Comparison of ENCODE assay signal across 8 cellular contexts in genomic region chr3:9248232-9249191, GRCh38. TPM values are rescaled to one million over a fixed set of nuclear protein-coding genes. Genes with fewer than 3 reads are reported as not detected.
A peak's percentile ranks its signal among the peaks of the same experiment; 100 is the strongest.
DNase-seq lines count a peak whose midpoint lies in the region; ATAC-seq, FAIRE-seq and TF ChIP-seq lines count a peak whose summit lies in the region.

No MANE protein-coding gene starts in this region.

- H3K4me3 Mint-ChIP-seq in CD14-positive monocyte, result peak overlapping the region; percentile 89 to 97
- H3K4me3 Mint-ChIP-seq in activated T-helper 17 cell treated with anti-CD3 and anti-CD28 coated beads, Interleukin-2, amount 50 U/mL, for 72 hours, result peak overlapping the region; percentile 86
- H3K4me3 Mint-ChIP-seq in stimulated activated naive CD8-positive, alpha-beta T cell treated with anti-CD3 and anti-CD28 coated beads, Interleukin-15, amount 100 ng/mL, for 72 hours, result peak overlapping the region; percentile 81 to 85

- 27% methylated on average over 2 of the region's 19 CpGs; no CpG with 5 or more reads in 1 of the 2 experiments for WGBS in IMR-90 (ENCODE audit: extremely low coverage in 2 of 2, insufficient read length in 1 of 2), 2 experiments

- CTCF ChIA-PET in IMR-90 (lab: Yijun Ruan, JAX), result interaction anchor here (1.0 to 1.2 kb wide), 2 partner anchors 15 to 259 kb away, joined by 3 to 7 read pairs; no protein-coding TSS in a partner anchor

- TF ChIP-seq CTCF in CD14-positive monocyte (IDR thresholded peaks at IDR 0.05), result no peak
- TF ChIP-seq CTCF in IMR-90 (conservative IDR thresholded peaks at IDR 0.05; ENCODE audit: low read depth, low read length), result no peak
- no peak for TF ChIP-seq CTCF in kidney (IDR thresholded peaks at IDR 0.05; ENCODE audit: borderline replicate concordance, extremely low read depth, insufficient read depth)

- no peak overlapping the region for H3K14ac ChIP-seq in IMR-90 (replicated peaks; ENCODE audit: low read depth, low read length)

- no peaks in the 10 kb centered on the region for H3K36me3 Mint-ChIP-seq in CD14-positive monocyte
- H3K36me3 Mint-ChIP-seq in activated T-helper 17 cell treated with anti-CD3 and anti-CD28 coated beads, Interleukin-2, amount 50 U/mL, for 72 hours (ENCODE audit: low read depth), result no peaks in the 10 kb centered on the region

- dilution Hi-C loops in IMR-90 (cut with HindIII; ENCODE audit: low sequenced_read_pairs, unreplicated experiment), result no loop called here

- no peak overlapping the region for H2AK5ac ChIP-seq in IMR-90 (ENCODE audit: low read depth, low read length)

- ATAC-seq in IMR-90 (ENCODE audit: low read depth), result no peak; the same call in 1 of the 2 replicates
- no peak for ATAC-seq in activated T-helper 17 cell treated with anti-CD3 and anti-CD28 coated beads, Interleukin-2, amount 50 U/mL, for 72 hours (replicated peaks)
- no peak for ATAC-seq in stimulated activated naive CD8-positive, alpha-beta T cell treated with anti-CD3 and anti-CD28 coated beads, Interleukin-15, amount 100 ng/mL, for 72 hours
- ATAC-seq in GM18502 (IDR thresholded peaks at IDR 0.05; ENCODE audit: poor library complexity, unreplicated experiment), result no peak
- ATAC-seq in GM19452 (IDR thresholded peaks at IDR 0.05; ENCODE audit: unreplicated experiment), result no peak

- peaks cover 0 to 5% (median 4%) of the 10 kb centered on the region in 3 donors for H3K27me3 Mint-ChIP-seq in CD14-positive monocyte (ENCODE audit: low read depth in 3 of 3)
- peaks cover 9% of the 10 kb centered on the region for H3K27me3 Mint-ChIP-seq in activated T-helper 17 cell treated with anti-CD3 and anti-CD28 coated beads, Interleukin-2, amount 50 U/mL, for 72 hours
- H3K27me3 Mint-ChIP-seq in stimulated activated naive CD8-positive, alpha-beta T cell treated with anti-CD3 and anti-CD28 coated beads, Interleukin-15, amount 100 ng/mL, for 72 hours, result no peaks in the 10 kb centered on the region

- peaks cover 0 to 3% (median 0%) of the 10 kb centered on the region in 7 donors for H3K9me3 Mint-ChIP-seq in CD14-positive monocyte
- H3K9me3 Mint-ChIP-seq in activated T-helper 17 cell treated with anti-CD3 and anti-CD28 coated beads, Interleukin-2, amount 50 U/mL, for 72 hours, result no peaks in the 10 kb centered on the region
- H3K9me3 Mint-ChIP-seq in stimulated activated naive CD8-positive, alpha-beta T cell treated with anti-CD3 and anti-CD28 coated beads, Interleukin-15, amount 100 ng/mL, for 72 hours, result no peaks in the 10 kb centered on the region

- peaks cover 35% of the 10 kb centered on the region for H3K4me1 Mint-ChIP-seq in CD14-positive monocyte
- H3K4me1 Mint-ChIP-seq in activated T-helper 17 cell treated with anti-CD3 and anti-CD28 coated beads, Interleukin-2, amount 50 U/mL, for 72 hours, result peaks cover 12% of the 10 kb centered on the region
- H3K4me1 Mint-ChIP-seq in stimulated activated naive CD8-positive, alpha-beta T cell treated with anti-CD3 and anti-CD28 coated beads, Interleukin-15, amount 100 ng/mL, for 72 hours, result peaks cover 22% of the 10 kb centered on the region

- H3K27ac ChIP-seq in IMR-90 (ENCODE audit: insufficient read depth, low read length) (no peak overlapping the region), kidney (ENCODE audit: low read depth in 2 of 2, low read length in 2 of 2) (peak overlapping the region; percentile 0 to 13)

- TF ChIP-seq POLR2A in IMR-90 (IDR thresholded peaks at IDR 0.05; ENCODE audit: low read depth, low read length) (no peak), erythroblast (IDR thresholded peaks at IDR 0.05; ENCODE audit: low read length) (no peak)

- H2AK9ac ChIP-seq in IMR-90 (replicated peaks; ENCODE audit: low read depth, low read length, poor library complexity), result peak overlapping the region; percentile 35

- H3K36me3 ChIP-seq in IMR-90 (ENCODE audit: control insufficient read depth, insufficient read depth, low read length), result no peaks in the 10 kb centered on the region
- H3K36me3 ChIP-seq in kidney (ENCODE audit: control insufficient read depth in 1 of 2, insufficient read depth in 2 of 2, low read length in 2 of 2), result no peaks in the 10 kb centered on the region

- H2BK5ac ChIP-seq in IMR-90 (ENCODE audit: low read depth, low read length, poor library complexity, severe bottlenecking), result no peak overlapping the region

- POLR2A ChIA-PET in IMR-90 (lab: Charles Lee; ENCODE audit: unreplicated experiment), result interaction anchor here (0.6 kb wide), 1 partner anchor 266 kb away, joined by 3 read pairs; no protein-coding TSS in a partner anchor

- no peak overlapping the region for H2AFZ ChIP-seq in IMR-90 (replicated peaks; ENCODE audit: low read length, poor library complexity)

- H3K4me1 ChIP-seq in IMR-90 (ENCODE audit: control insufficient read depth, insufficient read depth, low read length), result no peaks in the 10 kb centered on the region
- peaks cover 6 to 13% of the 10 kb centered on the region in 2 donors for H3K4me1 ChIP-seq in kidney (ENCODE audit: control insufficient read depth in 1 of 2, insufficient read depth in 1 of 2, low read depth in 1 of 2, low read length in 2 of 2)

- H4K20me1 ChIP-seq in IMR-90 (ENCODE audit: insufficient read depth, low read length), result no peaks in the 10 kb centered on the region

- no peak for FAIRE-seq in kidney (lab: Jason Lieb, UNC)

- H3K4me2 ChIP-seq in IMR-90 (ENCODE audit: low read depth, low read length), result peak overlapping the region; percentile 93

- H3K9me1 ChIP-seq in IMR-90 (ENCODE audit: insufficient read depth, low read length), result no peaks in the 10 kb centered on the region

- H3K18ac ChIP-seq in IMR-90 (ENCODE audit: low read depth, low read length), result no peak overlapping the region

- H3K4me3 ChIP-seq in IMR-90 (ENCODE audit: insufficient read depth, low read depth, low read length), result peak overlapping the region; percentile 11; the same call in 1 of the 2 replicates
- H3K4me3 ChIP-seq in kidney (ENCODE audit: low read length in 2 of 2), result peak overlapping the region; percentile 73 to 84

- H2BK20ac ChIP-seq in IMR-90 (ENCODE audit: low read depth, low read length), result no peak overlapping the region

- in situ Hi-C loops in IMR-90 (cut with MboI; ENCODE audit: low sequenced_read_pairs), result no loop called here

- H3K9ac ChIP-seq in IMR-90 (ENCODE audit: low read depth, low read length) (no peak overlapping the region), kidney (ENCODE audit: low read length in 2 of 2) (peak overlapping the region in 1 of 2 donors; percentile 62)

- intact Hi-C loops in CD14-positive monocyte (cut with micrococcal nuclease), result no loop called here
- intact Hi-C loops in IMR-90 (cut with micrococcal nuclease), result no loop called here
- intact Hi-C loops in kidney (cut with DNase I), result no loop called here

- no peak overlapping the region for H3K4ac ChIP-seq in IMR-90 (ENCODE audit: low read depth, low read length)

- TF ChIP-seq RAD21 in IMR-90 (IDR thresholded peaks at IDR 0.05; ENCODE audit: low read length), result no peak

- H3K23ac ChIP-seq in IMR-90 (ENCODE audit: low read depth, low read length), result no peak overlapping the region

- H3K27me3 ChIP-seq in IMR-90 (ENCODE audit: control insufficient read depth, insufficient read depth, low read length), result peaks cover 14% of the 10 kb centered on the region

- no peak overlapping the region for H4K5ac ChIP-seq in IMR-90 (ENCODE audit: low read depth, low read length)

- no peaks in the 10 kb centered on the region for H3K79me1 ChIP-seq in IMR-90 (ENCODE audit: low read depth in 1 of 2, low read length in 2 of 2)

- no peak overlapping the region for H4K91ac ChIP-seq in IMR-90 (ENCODE audit: insufficient read depth, low read depth, low read length)

- no peak overlapping the region for H3K56ac ChIP-seq in IMR-90 (ENCODE audit: extremely low read depth, insufficient read depth, low read length)

- H2BK120ac ChIP-seq in IMR-90 (ENCODE audit: low read depth, low read length), result no peak overlapping the region

- no peak overlapping the region for H2BK15ac ChIP-seq in IMR-90 (ENCODE audit: low read depth, low read length)

- no TSS peak for BruUV-seq in IMR-90 (replicated peaks; lab: Mats Ljungman, UMichigan)

- no peak for DNase-seq in CD14-positive monocyte (ENCODE audit: low spot score)
- DNase-seq in IMR-90, result no peak
- DNase-seq in kidney, result peak; percentile 71
- DNase-seq in stimulated activated naive CD8-positive, alpha-beta T cell treated with anti-CD3 and anti-CD28 coated beads, Interleukin-15, amount 100 ng/mL, for 72 hours, result no peak
- no peak for DNase-seq in erythroblast (lab: John Stamatoyannopoulos, UW)

- no peaks in the 10 kb centered on the region for H3K9me3 ChIP-seq in IMR-90 (ENCODE audit: control insufficient read depth, insufficient read depth, low read length)
- H3K9me3 ChIP-seq in kidney (ENCODE audit: control insufficient read depth in 1 of 2, low read length in 2 of 2), result no peaks in the 10 kb centered on the region

- no peak overlapping the region for H4K8ac ChIP-seq in IMR-90 (ENCODE audit: low read depth in 2 of 2, low read length in 2 of 2)

- H3K27ac Mint-ChIP-seq in CD14-positive monocyte, result peak overlapping the region in 6 of 7 donors; percentile 42 to 90 (median 83)
- H3K27ac Mint-ChIP-seq in activated T-helper 17 cell treated with anti-CD3 and anti-CD28 coated beads, Interleukin-2, amount 50 U/mL, for 72 hours, result peak overlapping the region; percentile 65
- no peak overlapping the region for H3K27ac Mint-ChIP-seq in stimulated activated naive CD8-positive, alpha-beta T cell treated with anti-CD3 and anti-CD28 coated beads, Interleukin-15, amount 100 ng/mL, for 72 hours

TF ChIP-seq in IMR-90, 13 proteins besides CTCF, POLR2A, EP300 and RAD21 (continues in another document):
- TF ChIP-seq BHLHE40 (IDR thresholded peaks at IDR 0.05; ENCODE audit: low read depth, low read length) (no peak), CHD1 (IDR thresholded peaks at IDR 0.05; ENCODE audit: low read depth, low read length) (no peak), FOS (IDR thresholded peaks at IDR 0.05; ENCODE audit: low read depth, low read length) (no peak), MAZ (IDR thresholded peaks at IDR 0.05; ENCODE audit: borderline replicate concordance, low read depth, low read length) (no peak), RCOR1 (IDR thresholded peaks at IDR 0.05; ENCODE audit: insufficient replicate concordance, low read length) (no peak), RFX5 (IDR thresholded peaks at IDR 0.05; ENCODE audit: low read depth, low read length) (no peak), NFE2L2 (IDR thresholded peaks at IDR 0.05; ENCODE audit: low read depth, low read length) (no peak), SMC3 (IDR thresholded peaks at IDR 0.05; ENCODE audit: low read depth, low read length) (no peak), CEBPB (IDR thresholded peaks at IDR 0.05; ENCODE audit: low read depth, low read length) (no peak), MXI1 (IDR thresholded peaks at IDR 0.05; ENCODE audit: borderline replicate concordance, low read depth, low read length) (no peak)

RNA-seq across cellular contexts. Expression of gene SRGAP3, which starts 0.9 kb away (rescaled TPM):
- polyA plus RNA-seq in CD14-positive monocyte (under 1 TPM; 0.27 to 0.87 TPM), IMR-90 (2012; rRNA removed) (0.68 and 0.77 TPM in 2 replicates), kidney (ENCODE audit: insufficient read depth, low read depth, low replicate concordance) (4.1 TPM)
- total RNA-seq in IMR-90 (2012; rRNA removed) (1.1 and 1.4 TPM in 2 replicates), kidney (24.3 TPM)
- 0.67 and 0.80 TPM in 2 replicates for polyA plus RNA-seq in IMR-90 (2012; cell fraction: cytosol; rRNA removed)
- polyA plus RNA-seq in IMR-90 (2012; cell fraction: nucleus; rRNA removed; ENCODE audit: low replicate concordance), result 0.69 and 2.5 TPM in 2 replicates
- total RNA-seq in activated T-helper 17 cell treated with anti-CD3 and anti-CD28 coated beads, Interleukin-2, amount 50 U/mL, for 72 hours, result 1 to 10 TPM in 1 of 2 donors, under 1 TPM in 1; 0.97 to 3.9 TPM

Comparison
In these comparisons a context has a peak if more than half of its experiments do, and no peak if none do; other contexts are left out.
1. H3K27ac Mint-ChIP-seq: peak in CD14-positive monocyte (6 of 7) and activated T-helper 17 cell treated with anti-CD3 and anti-CD28 coated beads, Interleukin-2, amount 50 U/mL, for 72 hours (single experiment); none in stimulated activated naive CD8-positive, alpha-beta T cell treated with anti-CD3 and anti-CD28 coated beads, Interleukin-15, amount 100 ng/mL, for 72 hours (0 of 2).
2. Peak in every context shown above with its lines, with median percentiles within 50 percentile points of each other: H3K4me3 Mint-ChIP-seq.